17 cellular contexts compared by ENCODE assay signal in the genomic region with DNA sequence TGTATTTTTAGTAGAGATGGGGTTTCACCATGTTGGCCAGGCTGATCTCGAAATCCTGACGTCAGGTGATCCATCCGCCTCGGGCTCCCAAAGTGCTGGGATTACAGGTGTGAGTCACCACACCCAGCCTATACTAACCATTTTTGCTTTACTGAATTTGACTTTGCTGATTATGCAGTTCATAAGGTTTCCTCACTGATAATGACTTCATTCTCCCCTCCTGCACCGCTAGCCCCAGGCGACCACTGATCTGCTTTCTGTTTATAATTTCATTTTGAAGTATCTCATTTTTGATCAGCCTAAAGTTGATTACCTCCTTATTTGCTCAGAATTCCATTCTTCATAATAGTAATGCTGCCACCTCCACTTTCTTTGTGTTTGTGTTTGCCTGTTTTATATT. TPM values are rescaled to one million over a fixed set of nuclear protein-coding genes. Genes with fewer than 3 reads are reported as not detected.
DNase-seq lines count a peak whose midpoint lies in the region; ATAC-seq and TF ChIP-seq lines count a peak whose summit lies in the region.
"Had no signal": no experiment of that assay in that cellular context is flagged by ENCODE, and none has a peak within 500 bp of the region (broad histone marks: within the 10 kb centered on the region; RNA-seq: fewer than 3 reads in every experiment).

No MANE protein-coding gene starts in this region.

- H3K9me3 ChIP-seq in DOHH2 (ENCODE audit: control insufficient read depth, insufficient read depth, low read length), result no peaks in the 10 kb centered on the region
- H3K9me3 ChIP-seq in naive thymus-derived CD4-positive, alpha-beta T cell (ENCODE audit: control insufficient read depth in 2 of 3, low read length in 3 of 3), result no peaks in the 10 kb centered on the region
- no peaks in the 10 kb centered on the region for H3K9me3 ChIP-seq in SJCRH30 (replicated peaks)
- H3K9me3 ChIP-seq in mucosa of descending colon, result no peaks in the 10 kb centered on the region
- H3K9me3 ChIP-seq: BLaER1, heart right ventricle, pancreas, suprapubic skin had no signal

- no peaks in the 10 kb centered on the region for H3K9me2 ChIP-seq in DOHH2 (replicated peaks; ENCODE audit: control insufficient read depth, low read length)

- H3K4me1 ChIP-seq in DOHH2 (ENCODE audit: control insufficient read depth, low read length), result peaks cover 98% of the 10 kb centered on the region
- peaks cover 39 to 46% of the 10 kb centered on the region in 2 donors for H3K4me1 ChIP-seq in naive thymus-derived CD4-positive, alpha-beta T cell (ENCODE audit: control insufficient read depth in 2 of 2, insufficient read depth in 2 of 2, low read length in 2 of 2)
- peaks cover 12% of the 10 kb centered on the region for H3K4me1 ChIP-seq in SJCRH30
- H3K4me1 ChIP-seq in mucosa of descending colon (ENCODE audit: low read depth), result peaks cover 17% of the 10 kb centered on the region
- H3K4me1 ChIP-seq: pancreas, suprapubic skin had no signal

- peaks cover 78% of the 10 kb centered on the region for H3K4me1 Mint-ChIP-seq in T-helper 1 cell treated with Interleukin-12 subunit alpha and Interleukin-12 subunit beta and Interleukin-4 antibody, amounts not matched to agents 30 μg/mL and 1 μg/mL, for 36 hours (ENCODE audit: low read depth)
- peaks cover 96% of the 10 kb centered on the region for H3K4me1 Mint-ChIP-seq in activated T-helper 1 cell treated with anti-CD3 and anti-CD28 coated beads, Interleukin-12 subunit alpha, Interleukin-12 subunit beta, Interleukin-2, Interleukin-4 antibody, amounts not matched to agents 30 ng/mL and 10 ng/mL and 1 ng/mL, durations not matched to agents 14 hours and 24 hours and 36 hours (ENCODE audit: low read depth)
- peaks cover 55 to 93% (median 73%) of the 10 kb centered on the region in 7 donors for H3K4me1 Mint-ChIP-seq in naive thymus-derived CD4-positive, alpha-beta T cell

- H3K79me2 ChIP-seq in DOHH2 (ENCODE audit: control insufficient read depth, low read length), result peaks cover 80% of the 10 kb centered on the region

- CTCF ChIA-PET in naive thymus-derived CD4-positive, alpha-beta T cell (lab: Charles Lee), result no interaction called here

- no peak for TF ChIP-seq CTCF in DOHH2 (IDR thresholded peaks at IDR 0.05; ENCODE audit: low read depth, low read length, poor library complexity, severe bottlenecking)
- TF ChIP-seq CTCF in mucosa of descending colon (IDR thresholded peaks at IDR 0.05), result no peak

- intact Hi-C loops in activated T-helper 1 cell treated with anti-CD3 and anti-CD28 coated beads, Interleukin-12 subunit alpha, Interleukin-12 subunit beta, Interleukin-2, Interleukin-4 antibody, amounts not matched to agents 30 ng/mL and 10 ng/mL and 1 ng/mL, durations not matched to agents 14 hours and 24 hours and 36 hours (cut with micrococcal nuclease), result no loop called here
- intact Hi-C loops in naive thymus-derived CD4-positive, alpha-beta T cell (cut with micrococcal nuclease), result loop anchor here in 1 of 2 donors (5.0 kb wide), 1 partner anchor 35 kb away; no protein-coding TSS in a partner anchor
- intact Hi-C loops in mucosa of descending colon (cut with DNase I, micrococcal nuclease), result no loop called here

- H3K4me3 Mint-ChIP-seq in T-helper 1 cell treated with Interleukin-12 subunit alpha and Interleukin-12 subunit beta and Interleukin-4 antibody, amounts not matched to agents 30 μg/mL and 1 μg/mL, for 36 hours, result peak overlapping the region; percentile 49
- peak overlapping the region; percentile 35 for H3K4me3 Mint-ChIP-seq in activated T-helper 1 cell treated with anti-CD3 and anti-CD28 coated beads, Interleukin-12 subunit alpha, Interleukin-12 subunit beta, Interleukin-2, Interleukin-4 antibody, amounts not matched to agents 30 ng/mL and 10 ng/mL and 1 ng/mL, durations not matched to agents 14 hours and 24 hours and 36 hours
- H3K4me3 Mint-ChIP-seq in naive thymus-derived CD4-positive, alpha-beta T cell, result peak overlapping the region in 2 of 10 donors; percentile 8 to 45

- no peaks in the 10 kb centered on the region for H3K27me3 Mint-ChIP-seq in T-helper 1 cell treated with Interleukin-12 subunit alpha and Interleukin-12 subunit beta and Interleukin-4 antibody, amounts not matched to agents 30 μg/mL and 1 μg/mL, for 36 hours (ENCODE audit: low read depth)
- H3K27me3 Mint-ChIP-seq in activated T-helper 1 cell treated with anti-CD3 and anti-CD28 coated beads, Interleukin-12 subunit alpha, Interleukin-12 subunit beta, Interleukin-2, Interleukin-4 antibody, amounts not matched to agents 30 ng/mL and 10 ng/mL and 1 ng/mL, durations not matched to agents 14 hours and 24 hours and 36 hours (ENCODE audit: insufficient read depth), result no peaks in the 10 kb centered on the region
- H3K27me3 Mint-ChIP-seq in naive thymus-derived CD4-positive, alpha-beta T cell, result no peaks in the 10 kb centered on the region

- peaks cover 34% of the 10 kb centered on the region for H3K36me3 Mint-ChIP-seq in T-helper 1 cell treated with Interleukin-12 subunit alpha and Interleukin-12 subunit beta and Interleukin-4 antibody, amounts not matched to agents 30 μg/mL and 1 μg/mL, for 36 hours (ENCODE audit: low read depth)
- peaks cover 32% of the 10 kb centered on the region for H3K36me3 Mint-ChIP-seq in activated T-helper 1 cell treated with anti-CD3 and anti-CD28 coated beads, Interleukin-12 subunit alpha, Interleukin-12 subunit beta, Interleukin-2, Interleukin-4 antibody, amounts not matched to agents 30 ng/mL and 10 ng/mL and 1 ng/mL, durations not matched to agents 14 hours and 24 hours and 36 hours (ENCODE audit: low read depth)
- H3K36me3 Mint-ChIP-seq in naive thymus-derived CD4-positive, alpha-beta T cell, result peaks cover 0 to 25% (median 1%) of the 10 kb centered on the region in 5 donors

- no peak for ATAC-seq in naive thymus-derived CD4-positive, alpha-beta T cell
- no peak for ATAC-seq in mucosa of descending colon
- ATAC-seq: heart right ventricle, pancreas had no signal

- H4K20me1 ChIP-seq in DOHH2 (ENCODE audit: control insufficient read depth, insufficient read depth, low read depth, low read length), result no peaks in the 10 kb centered on the region

- H3K4me3 ChIP-seq in DOHH2 (ENCODE audit: low read length) (peak overlapping the region; percentile 54), SJCRH30 (no peak overlapping the region), mucosa of descending colon (no peak overlapping the region)
- no peak overlapping the region for H3K4me3 ChIP-seq in naive thymus-derived CD4-positive, alpha-beta T cell (ENCODE audit: low read length)
- H3K4me3 ChIP-seq: BLaER1, heart right ventricle, pancreas, suprapubic skin had no signal

- H3K36me3 ChIP-seq in DOHH2 (ENCODE audit: control insufficient read depth, low read length) (peaks cover 47% of the 10 kb centered on the region), SJCRH30 (no peaks in the 10 kb centered on the region), mucosa of descending colon (ENCODE audit: low read depth) (no peaks in the 10 kb centered on the region)
- H3K36me3 ChIP-seq in naive thymus-derived CD4-positive, alpha-beta T cell (ENCODE audit: control insufficient read depth in 2 of 3, insufficient read depth in 3 of 3, low read length in 3 of 3), result no peaks in the 10 kb centered on the region
- H3K36me3 ChIP-seq: BLaER1, heart right ventricle, pancreas, suprapubic skin had no signal

- H3K27me3 ChIP-seq in DOHH2 (ENCODE audit: control insufficient read depth, low read length) (no peaks in the 10 kb centered on the region), SJCRH30 (no peaks in the 10 kb centered on the region)
- H3K27me3 ChIP-seq in naive thymus-derived CD4-positive, alpha-beta T cell (ENCODE audit: control insufficient read depth in 2 of 2, insufficient read depth in 2 of 2, low read length in 2 of 2), result no peaks in the 10 kb centered on the region
- H3K27me3 ChIP-seq: BLaER1, pancreas had no signal

- H3K27ac ChIP-seq in DOHH2 (ENCODE audit: low read depth, low read length) (peak overlapping the region; percentile 98), SJCRH30 (no peak overlapping the region)
- no peak overlapping the region for H3K27ac ChIP-seq in naive thymus-derived CD4-positive, alpha-beta T cell (ENCODE audit: low read depth, low read length)
- H3K27ac ChIP-seq: 22Rv1, BLaER1, pancreas, suprapubic skin had no signal

- H3K9me3 Mint-ChIP-seq in T-helper 1 cell treated with Interleukin-12 subunit alpha and Interleukin-12 subunit beta and Interleukin-4 antibody, amounts not matched to agents 30 μg/mL and 1 μg/mL, for 36 hours, result no peaks in the 10 kb centered on the region
- H3K9me3 Mint-ChIP-seq in activated T-helper 1 cell treated with anti-CD3 and anti-CD28 coated beads, Interleukin-12 subunit alpha, Interleukin-12 subunit beta, Interleukin-2, Interleukin-4 antibody, amounts not matched to agents 30 ng/mL and 10 ng/mL and 1 ng/mL, durations not matched to agents 14 hours and 24 hours and 36 hours, result no peaks in the 10 kb centered on the region
- H3K9me3 Mint-ChIP-seq in naive thymus-derived CD4-positive, alpha-beta T cell, result no peaks in the 10 kb centered on the region

- H3K4me2 ChIP-seq in DOHH2 (ENCODE audit: low read length), result peak overlapping the region; percentile 81

- POLR2A ChIA-PET in naive thymus-derived CD4-positive, alpha-beta T cell (lab: Charles Lee), result interaction anchor here (1.6 kb wide), 1 partner anchor 16 kb away, joined by 4 read pairs; no protein-coding TSS in a partner anchor

- peak overlapping the region; percentile 57 for H3K27ac Mint-ChIP-seq in T-helper 1 cell treated with Interleukin-12 subunit alpha and Interleukin-12 subunit beta and Interleukin-4 antibody, amounts not matched to agents 30 μg/mL and 1 μg/mL, for 36 hours
- H3K27ac Mint-ChIP-seq in activated T-helper 1 cell treated with anti-CD3 and anti-CD28 coated beads, Interleukin-12 subunit alpha, Interleukin-12 subunit beta, Interleukin-2, Interleukin-4 antibody, amounts not matched to agents 30 ng/mL and 10 ng/mL and 1 ng/mL, durations not matched to agents 14 hours and 24 hours and 36 hours, result peak overlapping the region; percentile 68
- peak overlapping the region in 5 of 9 donors; percentile 22 to 92 (median 67) for H3K27ac Mint-ChIP-seq in naive thymus-derived CD4-positive, alpha-beta T cell

- no peak for DNase-seq in T-helper 1 cell
- DNase-seq in activated T-helper 1 cell treated with anti-CD3 and anti-CD28 coated beads, Interleukin-12 subunit alpha, Interleukin-12 subunit beta, Interleukin-2, Interleukin-4 antibody, amounts not matched to agents 30 ng/mL and 10 ng/mL and 1 ng/mL, durations not matched to agents 14 hours and 24 hours and 36 hours (ENCODE audit: low spot score), result no peak
- no peak for DNase-seq in naive thymus-derived CD4-positive, alpha-beta T cell
- DNase-seq in activated CD4-positive, CD25-positive, alpha-beta regulatory T cell treated with anti-CD3 and anti-CD28 coated beads, Interleukin-2, amount 50 U/mL, for 72 hours, result no peak
- DNase-seq in SJCRH30, result no peak
- no peak for DNase-seq in mucosa of descending colon
- DNase-seq: activated naive CD4-positive, alpha-beta T cell treated with Interleukin-2 at 50 U/mL for 16 hours; DMS153; heart right ventricle; NCI-H1417 treated with DMSO at 0.1 percent for 48 hours; pancreas; stimulated activated CD4-positive, alpha-beta T cell treated with anti-CD3 and anti-CD28 coated beads, Interleukin-2, amount 100 ng/mL, for 24 hours had no signal

- peaks cover 55% of the 10 kb centered on the region for H3F3A ChIP-seq in DOHH2 (ENCODE audit: control insufficient read depth, insufficient read depth)

RNA-seq across cellular contexts. Expression of gene FAM83D, which starts 48.7 kb away (rescaled TPM):
- total RNA-seq in activated T-helper 1 cell treated with anti-CD3 and anti-CD28 coated beads, Interleukin-12 subunit alpha, Interleukin-12 subunit beta, Interleukin-2, Interleukin-4 antibody, amounts not matched to agents 30 ng/mL and 10 ng/mL and 1 ng/mL, durations not matched to agents 14 hours and 24 hours and 36 hours, result 11.0 and 12.4 TPM in 2 replicates
- total RNA-seq in naive thymus-derived CD4-positive, alpha-beta T cell, result 10 to 100 TPM in 1 of 5 experiments, 1 to 10 TPM in 4; 1.4 to 11.1 (median 1.8) TPM
- polyA plus RNA-seq in naive thymus-derived CD4-positive, alpha-beta T cell, result 1 to 10 TPM in 1 of 2 donors, under 1 TPM in 1; 0.82 to 2.0 TPM
- 87.9 and 96.6 TPM in 2 replicates for total RNA-seq in SJCRH30 (2014; rRNA removed; shearing (Covaris generic))
- total RNA-seq in mucosa of descending colon, result 10 to 100 TPM in 2 of 3 donors, 1 to 10 TPM in 1; 3.4 to 13.9 (median 13.1) TPM
